In genomic region chr11:130783322-130783721, GRCh38 we compare ENCODE assay signal across 22 cellular contexts.
DNase-seq lines count a peak whose midpoint lies in the region; ATAC-seq and TF ChIP-seq lines count a peak whose summit lies in the region.
"Had no signal": no experiment of that assay in that cellular context is flagged by ENCODE, and none has a peak within 500 bp of the region (broad histone marks: within the 10 kb centered on the region; RNA-seq: fewer than 3 reads in every experiment).

No MANE protein-coding gene starts in this region.

- H3K4me3 Mint-ChIP-seq in endodermal cell (no peak overlapping the region), MCF 10A (ENCODE audit: unreplicated experiment) (no peak overlapping the region)
- H3K4me3 Mint-ChIP-seq in activated T-helper 17 cell treated with anti-CD3 and anti-CD28 coated beads, Interleukin-2, amount 50 U/mL, for 72 hours, result no peak overlapping the region
- H3K4me3 Mint-ChIP-seq: activated CD4-positive, alpha-beta T cell treated with anti-CD3 and anti-CD28 coated beads for 36 hours; CD14-positive monocyte had no signal

- H3K36me3 ChIP-seq in endodermal cell (ENCODE audit: control insufficient read depth, insufficient read depth, low read length) (no peaks in the 10 kb centered on the region), neuronal stem cell (replicated peaks in 1 of 2; ENCODE audit: control insufficient read depth in 2 of 2, insufficient read depth in 2 of 2, low read length in 2 of 2) (no peaks in the 10 kb centered on the region), tibial nerve (no peaks in the 10 kb centered on the region)
- H3K36me3 ChIP-seq: adrenal gland, Peyer's patch, suprapubic skin had no signal

- H3K27me3 Mint-ChIP-seq in endodermal cell (ENCODE audit: insufficient read depth), result peaks cover 44% of the 10 kb centered on the region
- no peaks in the 10 kb centered on the region for H3K27me3 Mint-ChIP-seq in MCF 10A (ENCODE audit: insufficient read depth, unreplicated experiment)
- H3K27me3 Mint-ChIP-seq in activated T-helper 17 cell treated with anti-CD3 and anti-CD28 coated beads, Interleukin-2, amount 50 U/mL, for 72 hours, result no peaks in the 10 kb centered on the region

- TF ChIP-seq POLR2A in tibial nerve (IDR thresholded peaks at IDR 0.05), result no peak

- H3K27ac ChIP-seq in endodermal cell (ENCODE audit: low read depth, low read length) (peak overlapping the region; percentile 13), neuronal stem cell (replicated peaks; ENCODE audit: low read length) (peak overlapping the region; percentile 53), tibial nerve (peak overlapping the region in 3 of 4 donors; percentile 62 to 75 (median 69))
- H3K27ac ChIP-seq: parathyroid adenoma, Peyer's patch had no signal

- peak overlapping the region; percentile 75 for H2AFZ ChIP-seq in neuronal stem cell (ENCODE audit: low read length)
- H2AFZ ChIP-seq: parathyroid adenoma had no signal

- no TSS peak for BruUV-seq in MCF 10A (replicated peaks; lab: Mats Ljungman, UMichigan)

- no peak for ATAC-seq in activated T-helper 17 cell treated with anti-CD3 and anti-CD28 coated beads, Interleukin-2, amount 50 U/mL, for 72 hours (replicated peaks)
- ATAC-seq: activated CD4-positive, alpha-beta T cell treated with anti-CD3 and anti-CD28 coated beads for 36 hours had no signal

- WGBS in endodermal cell (ENCODE audit: insufficient coverage in 1 of 2, insufficient read length in 1 of 2), 2 experiments, result 94% methylated on average over 2 of the region's 2 CpGs; no CpG with 5 or more reads in 1 of the 2 experiments
- no CpG with 5 or more reads among the region's 2 CpGs for WGBS in neuronal stem cell (ENCODE audit: extremely low coverage in 2 of 2, insufficient read length in 2 of 2, insufficient replicate concordance in 1 of 2), 2 donors
- 86% methylated on average over 2 of the region's 2 CpGs for WGBS in tibial nerve, 2 donors

- H3K27me3 ChIP-seq in endodermal cell (ENCODE audit: control insufficient read depth, insufficient read depth, low read length, poor library complexity, severe bottlenecking), result peaks cover 88% of the 10 kb centered on the region
- no peaks in the 10 kb centered on the region for H3K27me3 ChIP-seq in neuronal stem cell (ENCODE audit: control insufficient read depth in 3 of 3, insufficient read depth in 3 of 3, low read depth in 1 of 3, low read length in 3 of 3)
- H3K27me3 ChIP-seq in tibial nerve, result no peaks in the 10 kb centered on the region
- H3K27me3 ChIP-seq: adrenal gland, Peyer's patch, suprapubic skin had no signal

- H3K27ac Mint-ChIP-seq in endodermal cell (no peak overlapping the region), MCF 10A (ENCODE audit: low read depth, unreplicated experiment) (no peak overlapping the region)
- H3K27ac Mint-ChIP-seq in activated T-helper 17 cell treated with anti-CD3 and anti-CD28 coated beads, Interleukin-2, amount 50 U/mL, for 72 hours, result no peak overlapping the region
- H3K27ac Mint-ChIP-seq: activated CD4-positive, alpha-beta T cell treated with anti-CD3 and anti-CD28 coated beads for 36 hours had no signal

- no peaks in the 10 kb centered on the region for H3K9me3 Mint-ChIP-seq in endodermal cell
- no peaks in the 10 kb centered on the region for H3K9me3 Mint-ChIP-seq in MCF 10A (ENCODE audit: unreplicated experiment)
- H3K9me3 Mint-ChIP-seq in activated T-helper 17 cell treated with anti-CD3 and anti-CD28 coated beads, Interleukin-2, amount 50 U/mL, for 72 hours, result no peaks in the 10 kb centered on the region

- H3K23ac ChIP-seq in neuronal stem cell (ENCODE audit: low read depth, low read length, poor library complexity), result no peak overlapping the region

- H3K36me3 Mint-ChIP-seq in endodermal cell (ENCODE audit: low read depth) (no peaks in the 10 kb centered on the region), MCF 10A (ENCODE audit: insufficient read depth, unreplicated experiment) (no peaks in the 10 kb centered on the region)
- no peaks in the 10 kb centered on the region for H3K36me3 Mint-ChIP-seq in activated T-helper 17 cell treated with anti-CD3 and anti-CD28 coated beads, Interleukin-2, amount 50 U/mL, for 72 hours (ENCODE audit: low read depth)
- H3K36me3 Mint-ChIP-seq: CD14-positive monocyte had no signal

- no peak overlapping the region for H3K18ac ChIP-seq in neuronal stem cell (ENCODE audit: low read length)

- no peak overlapping the region for H2AK5ac ChIP-seq in neuronal stem cell (ENCODE audit: low read depth, low read length)

- H2BK15ac ChIP-seq in neuronal stem cell (ENCODE audit: low read length), result no peak overlapping the region

- intact Hi-C loops in MCF 10A (cut with micrococcal nuclease), result no loop called here

- H2BK120ac ChIP-seq in neuronal stem cell (ENCODE audit: low read depth, low read length), result no peak overlapping the region

- H3K14ac ChIP-seq in neuronal stem cell (ENCODE audit: low read length), result no peak overlapping the region

- no peaks in the 10 kb centered on the region for H3K79me1 ChIP-seq in neuronal stem cell (ENCODE audit: low read depth, low read length)

- H3K4me2 ChIP-seq in neuronal stem cell (ENCODE audit: insufficient read depth, low read length, poor library complexity, severe bottlenecking), result no peak overlapping the region

- CTCF ChIA-PET in MCF 10A (lab: Yijun Ruan, JAX), result interaction anchor here (0.6 to 0.9 kb wide), 2 partner anchors 79 to 445 kb away, joined by 3 to 4 read pairs; no protein-coding TSS in a partner anchor
- CTCF ChIA-PET in GM10248 (lab: Yijun Ruan, JAX), result no interaction called here

- no peak overlapping the region for H2BK5ac ChIP-seq in neuronal stem cell (ENCODE audit: low read length)

- H4K8ac ChIP-seq in neuronal stem cell (ENCODE audit: low read depth, low read length), result no peak overlapping the region

- H3K4me1 Mint-ChIP-seq in endodermal cell, result peaks cover 17% of the 10 kb centered on the region
- peaks cover 35% of the 10 kb centered on the region for H3K4me1 Mint-ChIP-seq in MCF 10A (ENCODE audit: insufficient read depth, unreplicated experiment)
- H3K4me1 Mint-ChIP-seq in activated T-helper 17 cell treated with anti-CD3 and anti-CD28 coated beads, Interleukin-2, amount 50 U/mL, for 72 hours, result no peaks in the 10 kb centered on the region
- H3K4me1 Mint-ChIP-seq: activated CD4-positive, alpha-beta T cell treated with anti-CD3 and anti-CD28 coated beads for 36 hours; CD14-positive monocyte had no signal

- TF ChIP-seq EP300 in tibial nerve (IDR thresholded peaks at IDR 0.05), result no peak

- H2BK12ac ChIP-seq in neuronal stem cell (ENCODE audit: low read length), result no peak overlapping the region

- H3K4me3 ChIP-seq in endodermal cell (ENCODE audit: low read length) (no peak overlapping the region), neuronal stem cell (ENCODE audit: low read length in 2 of 2) (no peak overlapping the region), tibial nerve (no peak overlapping the region)
- H3K4me3 ChIP-seq: adrenal gland, Peyer's patch, suprapubic skin had no signal

- H3K4me1 ChIP-seq in endodermal cell (ENCODE audit: control insufficient read depth, insufficient read depth, low read length), result no peaks in the 10 kb centered on the region
- peaks cover 15 to 18% of the 10 kb centered on the region in 2 donors for H3K4me1 ChIP-seq in neuronal stem cell (ENCODE audit: control insufficient read depth in 2 of 2, insufficient read depth in 1 of 2, low read depth in 1 of 2, low read length in 2 of 2)
- H3K4me1 ChIP-seq in tibial nerve, result peaks cover 0 to 19% (median 9%) of the 10 kb centered on the region in 4 donors
- H3K4me1 ChIP-seq: adrenal gland, Peyer's patch had no signal

- DNase-seq in NCI-H2227 (lab: John Stamatoyannopoulos, UW; ENCODE audit: unreplicated experiment) (peak; percentile 4), NCI-H2227 treated with DMSO at 0.1 percent for 48 hours (lab: John Stamatoyannopoulos, UW) (no peak), endodermal cell (no peak), neuronal stem cell (ENCODE audit: low spot score) (no peak), tibial nerve (ENCODE audit: low spot score in 2 of 2) (no peak), MCF 10A (ENCODE audit: unreplicated experiment) (no peak), GM10248 (ENCODE audit: extremely low spot score) (no peak)
- DNase-seq: activated CD4-positive, alpha-beta T cell treated with anti-CD3 and anti-CD28 coated beads for 36 hours; activated effector memory CD4-positive, alpha-beta T cell treated with Interleukin-2 at 50 U/mL for 16 hours; central memory CD4-positive, alpha-beta T cell; DMS53; left cardiac atrium; NCI-H1417; NCI-H2171; Peyer's patch; small intestine; stimulated activated CD4-positive, alpha-beta T cell treated with anti-CD3 and anti-CD28 coated beads, Interleukin-4, amount 100 ng/mL, for 24 hours had no signal

- TF ChIP-seq CTCF in endodermal cell (conservative IDR thresholded peaks at IDR 0.05), result no peak
- no peak for TF ChIP-seq CTCF in tibial nerve (IDR thresholded peaks at IDR 0.05)
- TF ChIP-seq CTCF in MCF 10A (IDR thresholded peaks at IDR 0.05; ENCODE audit: unreplicated experiment), result no peak
- no peak for TF ChIP-seq CTCF in GM10248 (IDR thresholded peaks at IDR 0.05; ENCODE audit: control extremely low read depth, extremely low read depth, low read depth, missing control alignments)

- H4K91ac ChIP-seq in neuronal stem cell (ENCODE audit: low read depth, low read length, poor library complexity), result no peak overlapping the region

- no peak overlapping the region for H3K9ac ChIP-seq in endodermal cell (ENCODE audit: extremely low read depth, low read length, poor library complexity, severe bottlenecking)
- no peak overlapping the region for H3K9ac ChIP-seq in neuronal stem cell (ENCODE audit: low read depth, low read length, poor library complexity)
- H3K9ac ChIP-seq: parathyroid adenoma had no signal

- POLR2A ChIA-PET in MCF 10A (lab: Yijun Ruan, JAX), result interaction anchor here (0.6 to 0.7 kb wide), 2 partner anchors 32 to 126 kb away, joined by 3 read pairs; no protein-coding TSS in a partner anchor
- POLR2A ChIA-PET in GM10248 (lab: Yijun Ruan, JAX), result no interaction called here

- no peaks in the 10 kb centered on the region for H3K9me3 ChIP-seq in endodermal cell (ENCODE audit: control insufficient read depth, low read length)
- peaks cover 0 to 2% of the 10 kb centered on the region in 2 donors for H3K9me3 ChIP-seq in neuronal stem cell (replicated peaks in 1 of 2; ENCODE audit: control insufficient read depth in 2 of 2, insufficient read depth in 1 of 2, low read depth in 1 of 2, low read length in 2 of 2)
- H3K9me3 ChIP-seq in tibial nerve, result no peaks in the 10 kb centered on the region
- H3K9me3 ChIP-seq: adrenal gland, Peyer's patch, suprapubic skin had no signal

- no peak overlapping the region for H3K4ac ChIP-seq in neuronal stem cell (ENCODE audit: low read length)

Comparison
In these comparisons a context has a peak if more than half of its experiments do, and no peak if none do; other contexts are left out.
1. H3K27ac ChIP-seq: peak in every context shown above with its lines; median percentile 69 in tibial nerve; 53 in neuronal stem cell; 13 in endodermal cell.